ENCODE assay signal across 8 cellular contexts in the genomic region with DNA sequence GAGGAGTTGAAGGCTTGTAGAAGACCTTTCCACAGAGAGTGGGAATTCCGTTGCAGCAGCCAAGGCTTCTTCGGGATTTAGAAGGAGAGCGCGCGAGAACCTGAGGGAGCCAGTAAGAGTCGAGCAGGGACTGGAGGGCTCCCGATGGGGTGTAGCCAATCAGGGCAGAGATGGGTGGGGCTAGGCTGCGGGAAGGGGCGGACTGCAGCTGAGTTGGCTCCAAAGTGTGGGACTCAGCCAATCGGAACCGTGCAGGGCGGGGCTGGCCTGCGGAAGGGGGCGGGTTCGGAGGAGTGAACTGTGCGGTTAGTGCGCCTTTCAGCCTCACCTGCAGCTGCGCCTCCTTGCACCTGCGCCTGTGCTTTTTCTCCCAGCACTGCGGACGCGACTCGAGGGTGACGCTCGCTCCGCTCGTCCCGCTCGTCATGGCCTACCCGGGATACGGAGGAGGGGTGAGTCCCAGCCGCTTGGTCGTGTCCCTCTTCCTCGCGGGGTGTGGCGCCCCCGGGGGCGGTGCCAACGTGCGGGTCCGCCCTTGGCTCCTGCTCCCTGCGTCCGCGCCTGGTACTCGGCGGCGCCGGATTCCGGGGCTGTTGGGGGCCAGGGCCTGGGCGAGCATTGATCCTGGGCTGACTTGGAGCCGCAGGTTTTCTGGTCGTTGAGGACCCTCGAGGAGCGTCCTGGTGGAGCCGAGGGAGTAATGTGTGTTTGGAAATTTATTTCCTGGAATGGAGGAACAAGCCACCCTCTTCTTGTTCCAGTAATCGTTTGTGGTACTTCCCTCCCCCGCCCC. TPM values are rescaled to one million over a fixed set of nuclear protein-coding genes. Genes with fewer than 3 reads are reported as not detected.
DNase-seq lines count a peak whose midpoint lies in the region; ATAC-seq and TF ChIP-seq lines count a peak whose summit lies in the region.

A gene with protein sequence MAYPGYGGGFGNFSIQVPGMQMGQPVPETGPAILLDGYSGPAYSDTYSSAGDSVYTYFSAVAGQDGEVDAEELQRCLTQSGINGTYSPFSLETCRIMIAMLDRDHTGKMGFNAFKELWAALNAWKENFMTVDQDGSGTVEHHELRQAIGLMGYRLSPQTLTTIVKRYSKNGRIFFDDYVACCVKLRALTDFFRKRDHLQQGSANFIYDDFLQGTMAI (plus strand): TSS at position 309 of the 793 bp plus-strand sequence. CDS start 117 bp downstream, at position 426.

- H3K4me3 Mint-ChIP-seq in naive thymus-derived CD8-positive, alpha-beta T cell: peak within 1 kb of the TSS; percentile 86 to 95 (median 93)
- H3K4me3 Mint-ChIP-seq in stimulated activated naive B cell treated with anti-CD40 and anti-IgM and Interleukin-4, amounts not matched to agents 10 μg/mL and 1 μg/mL and 100 μg/mL, for 72 hours: peak within 1 kb of the TSS; percentile 95 to 96

- no peaks in the 10 kb centered on the region for H4K20me1 ChIP-seq in DND-41 (ENCODE audit: insufficient read depth, low read length)

- H3K9ac ChIP-seq in DND-41 (ENCODE audit: low read depth, low read length): peak within 1 kb of the TSS; percentile 49

- DNase-seq in DND-41 (peak; percentile 91), Kasumi-1 (lab: John Stamatoyannopoulos, UW) (peak; percentile 99), SHP77 treated with DMSO at 0.1 percent for 48 hours (lab: John Stamatoyannopoulos, UW) (peak; percentile 94), fibroblast of peridontal ligament (ENCODE audit: extremely low read depth) (peak; percentile 93)
- peak; percentile 99 for DNase-seq in activated effector memory CD4-positive, alpha-beta T cell treated with Interleukin-2 at 50 U/mL for 16 hours
- DNase-seq in naive thymus-derived CD8-positive, alpha-beta T cell: peak; percentile 93 to 99 (median 98)
- DNase-seq in stimulated activated naive B cell treated with anti-CD40 and anti-IgM and Interleukin-4, amounts not matched to agents 10 μg/mL and 1 μg/mL and 100 μg/mL, for 72 hours: peak; percentile 97

- H3K4me1 ChIP-seq in DND-41 (ENCODE audit: insufficient read depth, low read length): peaks cover 19% of the 10 kb centered on the region

- peaks cover 3% of the 10 kb centered on the region for H3K27me3 ChIP-seq in DND-41 (ENCODE audit: insufficient read depth, low read length, poor library complexity)

- H3K27ac Mint-ChIP-seq in naive thymus-derived CD8-positive, alpha-beta T cell: peak within 1 kb of the TSS; percentile 45 to 96 (median 82)
- H3K27ac Mint-ChIP-seq in stimulated activated naive B cell treated with anti-CD40 and anti-IgM and Interleukin-4, amounts not matched to agents 10 μg/mL and 1 μg/mL and 100 μg/mL, for 72 hours: peak within 1 kb of the TSS; percentile 93

- H3K4me1 Mint-ChIP-seq in naive thymus-derived CD8-positive, alpha-beta T cell: peaks cover 10 to 23% (median 15%) of the 10 kb centered on the region in 4 donors
- peaks cover 5 to 7% of the 10 kb centered on the region in 2 donors for H3K4me1 Mint-ChIP-seq in stimulated activated naive B cell treated with anti-CD40 and anti-IgM and Interleukin-4, amounts not matched to agents 10 μg/mL and 1 μg/mL and 100 μg/mL, for 72 hours

- H3K9me3 ChIP-seq in DND-41 (ENCODE audit: insufficient read depth, low read length, severe bottlenecking): no peaks in the 10 kb centered on the region

- peak within 1 kb of the TSS; percentile 85 for H3K4me2 ChIP-seq in DND-41 (ENCODE audit: insufficient read depth, low read length)

- H2AFZ ChIP-seq in DND-41 (ENCODE audit: low read depth, low read length): peak within 1 kb of the TSS; percentile 57

- no peak for TF ChIP-seq CTCF in DND-41 (IDR thresholded peaks at IDR 0.05; ENCODE audit: borderline replicate concordance, extremely low read depth, low read length, poor library complexity, severe bottlenecking)

- peak; percentile 96 for ATAC-seq in DND-41 (ENCODE audit: insufficient read depth, low read depth)
- ATAC-seq in GM21825 (IDR thresholded peaks at IDR 0.05; ENCODE audit: unreplicated experiment): peak; percentile 99
- ATAC-seq in naive thymus-derived CD8-positive, alpha-beta T cell: peak; percentile 96 to 97
- ATAC-seq in stimulated activated naive B cell treated with anti-CD40 and anti-IgM and Interleukin-4, amounts not matched to agents 10 μg/mL and 1 μg/mL and 100 μg/mL, for 72 hours (replicated peaks): peak; percentile 98 to 99

- H3K4me3 ChIP-seq in DND-41 (ENCODE audit: low read depth in 1 of 2, low read length in 2 of 2): peak within 1 kb of the TSS; percentile 17 to 62; a peak in 3 of 4 replicates

- H3K27ac ChIP-seq in DND-41 (ENCODE audit: low read length): no peak within 1 kb of the TSS

- no peaks in the 10 kb centered on the region for H3K9me3 Mint-ChIP-seq in naive thymus-derived CD8-positive, alpha-beta T cell
- H3K9me3 Mint-ChIP-seq in stimulated activated naive B cell treated with anti-CD40 and anti-IgM and Interleukin-4, amounts not matched to agents 10 μg/mL and 1 μg/mL and 100 μg/mL, for 72 hours: no peaks in the 10 kb centered on the region

- no peaks in the 10 kb centered on the region for H3K36me3 Mint-ChIP-seq in naive thymus-derived CD8-positive, alpha-beta T cell
- H3K36me3 Mint-ChIP-seq in stimulated activated naive B cell treated with anti-CD40 and anti-IgM and Interleukin-4, amounts not matched to agents 10 μg/mL and 1 μg/mL and 100 μg/mL, for 72 hours: no peaks in the 10 kb centered on the region

- POLR2A ChIA-PET in naive thymus-derived CD8-positive, alpha-beta T cell (lab: Charles Lee): interaction anchor here (1.4 kb wide), 1 partner anchor 26 kb away, joined by 12 read pairs; the partner anchor contains the start of gene IFIH1

- no peaks in the 10 kb centered on the region for H3K79me2 ChIP-seq in DND-41 (ENCODE audit: insufficient read depth, low read length)

- peaks cover 0 to 4% (median 0%) of the 10 kb centered on the region in 5 donors for H3K27me3 Mint-ChIP-seq in naive thymus-derived CD8-positive, alpha-beta T cell
- H3K27me3 Mint-ChIP-seq in stimulated activated naive B cell treated with anti-CD40 and anti-IgM and Interleukin-4, amounts not matched to agents 10 μg/mL and 1 μg/mL and 100 μg/mL, for 72 hours: no peaks in the 10 kb centered on the region

- H3K36me3 ChIP-seq in DND-41 (ENCODE audit: insufficient read depth, low read length): no peaks in the 10 kb centered on the region

RNA-seq across cellular contexts. Expression of the gene that starts here (rescaled TPM):
- 10 to 100 TPM; 17.5 to 20.9 TPM for total RNA-seq in naive thymus-derived CD8-positive, alpha-beta T cell
- 10 to 100 TPM; 12.2 to 19.1 (median 16.4) TPM for polyA plus RNA-seq in naive thymus-derived CD8-positive, alpha-beta T cell
